18 cellular contexts compared by ENCODE assay signal in genomic region chr2:56583796-56584313, GRCh38.
DNase-seq lines count a peak whose midpoint lies in the region; ATAC-seq and TF ChIP-seq lines count a peak whose summit lies in the region.
"Had no signal": no experiment of that assay in that cellular context is flagged by ENCODE, and none has a peak within 500 bp of the region (broad histone marks: within the 10 kb centered on the region; RNA-seq: fewer than 3 reads in every experiment).

No MANE protein-coding gene starts in this region.

- no peak for TF ChIP-seq CTCF in WTC11 (IDR thresholded peaks at IDR 0.05)

- H3K9me3 Mint-ChIP-seq in WTC11 = no peaks in the 10 kb centered on the region

- H2BK12ac ChIP-seq in trophoblast cell (ENCODE audit: low read length) = no peak overlapping the region

- no peak overlapping the region for H3K27ac Mint-ChIP-seq in WTC11

- H2BK5ac ChIP-seq in mesendoderm (ENCODE audit: low read length) (no peak overlapping the region), trophoblast cell (ENCODE audit: low read depth, low read length, poor library complexity) (no peak overlapping the region)

- H3K4me1 Mint-ChIP-seq in WTC11 = peaks cover 18% of the 10 kb centered on the region

- H3K18ac ChIP-seq in mesendoderm (ENCODE audit: low read length) (no peak overlapping the region), trophoblast cell (ENCODE audit: low read length) (no peak overlapping the region)

- H3K79me1 ChIP-seq in mesendoderm (ENCODE audit: low read length) (no peaks in the 10 kb centered on the region), trophoblast cell (ENCODE audit: low read length) (no peaks in the 10 kb centered on the region)

- H3K4me3 Mint-ChIP-seq in WTC11 = no peak overlapping the region

- H3K4me3 ChIP-seq in mesendoderm (ENCODE audit: low read length) (no peak overlapping the region), trophoblast cell (ENCODE audit: low read depth, low read length) (no peak overlapping the region)
- H3K4me3 ChIP-seq: A549, PC-9, SJSA1 had no signal

- H3K4ac ChIP-seq in mesendoderm (ENCODE audit: low read depth, low read length) = no peak overlapping the region
- H3K4ac ChIP-seq in trophoblast cell (ENCODE audit: low read depth, low read length) = no peak overlapping the region

- H2AK5ac ChIP-seq in mesendoderm (ENCODE audit: low read length) (no peak overlapping the region), trophoblast cell (ENCODE audit: low read length) (no peak overlapping the region)

- H3K9ac ChIP-seq in mesendoderm (ENCODE audit: low read length) = no peak overlapping the region
- no peak overlapping the region for H3K9ac ChIP-seq in trophoblast cell (ENCODE audit: low read length)

- no peaks in the 10 kb centered on the region for H3K9me3 ChIP-seq in trophoblast cell (ENCODE audit: insufficient read depth, low read depth, low read length)
- H3K9me3 ChIP-seq: A549, SJSA1 had no signal

- H3K36me3 ChIP-seq in mesendoderm (ENCODE audit: control insufficient read depth, insufficient read depth, low read length) = no peaks in the 10 kb centered on the region
- no peaks in the 10 kb centered on the region for H3K36me3 ChIP-seq in trophoblast cell (ENCODE audit: control insufficient read depth in 1 of 2, insufficient read depth in 2 of 2, low read length in 2 of 2)
- H3K36me3 ChIP-seq: SJSA1 had no signal

- WGBS in mesendoderm (ENCODE audit: extremely low coverage, insufficient coverage, low lambda C conversion rate) = no CpG with 5 or more reads among the region's 1 CpG
- WGBS in trophoblast cell (ENCODE audit: extremely low coverage, insufficient coverage, insufficient read length) = no CpG with 5 or more reads among the region's 1 CpG

- ATAC-seq in WTC11 = no peak
- ATAC-seq in GM18498 (IDR thresholded peaks at IDR 0.05; ENCODE audit: unreplicated experiment) = no peak
- ATAC-seq: A549, HCT116 had no signal

- H2AFZ ChIP-seq in trophoblast cell (ENCODE audit: insufficient read depth, low read length, poor library complexity) = no peak overlapping the region
- H2AFZ ChIP-seq: PC-9 had no signal

- no peak overlapping the region for H4K91ac ChIP-seq in trophoblast cell (ENCODE audit: low read depth, low read length)

- H3K27me3 ChIP-seq in mesendoderm (ENCODE audit: insufficient read depth, low read length, poor library complexity) (no peaks in the 10 kb centered on the region), trophoblast cell (ENCODE audit: insufficient read depth, low read length) (no peaks in the 10 kb centered on the region)
- H3K27me3 ChIP-seq: SJSA1 had no signal

- H3K56ac ChIP-seq in mesendoderm (ENCODE audit: low read length) = no peak overlapping the region

- peak in 2 of 3 experiments; percentile 8 to 57 for DNase-seq in NCI-H1417 (lab: John Stamatoyannopoulos, UW)
- no peak for DNase-seq in NCI-H1417 treated with DMSO at 0.1 percent for 48 hours (lab: John Stamatoyannopoulos, UW)
- DNase-seq in ELR (ENCODE audit: low read depth) = peak; percentile 7
- peak; percentile 26 for DNase-seq in NAMALWA (ENCODE audit: low spot score)
- DNase-seq in mesendoderm = peak; percentile 47
- no peak for DNase-seq in trophoblast cell
- DNase-seq in WTC11 (ENCODE audit: low spot score) = no peak
- DNase-seq: C1 segment of cervical spinal cord, EL, KBM-7, NCI-H1930, NCI-H2227 treated with DMSO at 0.1 percent for 48 hours, NCI-H526, PC-9 had no signal

- H2BK120ac ChIP-seq in mesendoderm (ENCODE audit: low read depth, low read length) (no peak overlapping the region), trophoblast cell (ENCODE audit: insufficient read depth, low read length, poor library complexity) (no peak overlapping the region)

- H2BK15ac ChIP-seq in mesendoderm (replicated peaks; ENCODE audit: low read depth) = no peak overlapping the region

- H3K36me3 Mint-ChIP-seq in WTC11 = no peaks in the 10 kb centered on the region

- no peaks in the 10 kb centered on the region for H3K27me3 Mint-ChIP-seq in WTC11 (ENCODE audit: low read depth)

- H4K8ac ChIP-seq in mesendoderm (ENCODE audit: low read depth, low read length) (no peak overlapping the region), trophoblast cell (ENCODE audit: low read depth, low read length) (no peak overlapping the region)

- H3K27ac ChIP-seq in mesendoderm (ENCODE audit: low read depth, low read length) = no peak overlapping the region
- no peak overlapping the region for H3K27ac ChIP-seq in trophoblast cell (ENCODE audit: low read depth, low read length)
- H3K27ac ChIP-seq: A549, PC-9, SJSA1 had no signal

- H3K4me1 ChIP-seq in mesendoderm (ENCODE audit: control insufficient read depth, low read depth, low read length) (no peaks in the 10 kb centered on the region), trophoblast cell (ENCODE audit: control insufficient read depth in 1 of 2, insufficient read depth in 2 of 2, low read length in 2 of 2) (no peaks in the 10 kb centered on the region)
- H3K4me1 ChIP-seq: A549 had no signal

- no peak overlapping the region for H3K14ac ChIP-seq in trophoblast cell (ENCODE audit: low read length)

- no peak overlapping the region for H3K23ac ChIP-seq in mesendoderm (ENCODE audit: low read length)
- H3K23ac ChIP-seq in trophoblast cell (ENCODE audit: low read length) = no peak overlapping the region

- POLR2A ChIA-PET in WTC11 (lab: Charles Lee) = no interaction called here

- H4K12ac ChIP-seq in trophoblast cell (ENCODE audit: low read depth, low read length) = no peak overlapping the region

- H3K4me2 ChIP-seq in mesendoderm (ENCODE audit: low read length) = no peak overlapping the region
- no peak overlapping the region for H3K4me2 ChIP-seq in trophoblast cell (ENCODE audit: low read length)
- H3K4me2 ChIP-seq: A549, PC-9 had no signal

- CTCF ChIA-PET in WTC11 (lab: Charles Lee) = no interaction called here

- H3K79me2 ChIP-seq in mesendoderm (ENCODE audit: control insufficient read depth, insufficient read depth, low read length) (no peaks in the 10 kb centered on the region), trophoblast cell (ENCODE audit: control insufficient read depth, insufficient read depth, low read length, poor library complexity) (no peaks in the 10 kb centered on the region)

- H4K5ac ChIP-seq in mesendoderm (ENCODE audit: low read length) = no peak overlapping the region

TF ChIP-seq in WTC11, 78 proteins besides CTCF, POLR2A, EP300 and RAD21 (continues in another document):
- no peak for TF ChIP-seq SOX15 (CRISPR knock-in tag; IDR thresholded peaks at IDR 0.05)
- no peak for TF ChIP-seq NR3C1 (CRISPR knock-in tag; conservative IDR thresholded peaks at IDR 0.05; ENCODE audit: low read depth)
- no peak for TF ChIP-seq JUN (CRISPR knock-in tag; IDR thresholded peaks at IDR 0.05)
- TF ChIP-seq ZNF671 (CRISPR knock-in tag; IDR thresholded peaks at IDR 0.05) = no peak
- TF ChIP-seq MYBL2 (CRISPR knock-in tag; IDR thresholded peaks at IDR 0.05) = no peak
- TF ChIP-seq JAZF1 (CRISPR knock-in tag; IDR thresholded peaks at IDR 0.05) = no peak
- TF ChIP-seq PRRX2 (CRISPR knock-in tag; IDR thresholded peaks at IDR 0.05) = no peak
- TF ChIP-seq AFF4 (CRISPR knock-in tag; IDR thresholded peaks at IDR 0.05; ENCODE audit: borderline replicate concordance) = no peak
- TF ChIP-seq AR (CRISPR knock-in tag; IDR thresholded peaks at IDR 0.05) = no peak
- no peak for TF ChIP-seq RELA (CRISPR knock-in tag; IDR thresholded peaks at IDR 0.05; ENCODE audit: borderline replicate concordance)

Comparison
In these comparisons a context has a peak if more than half of its experiments do, and no peak if none do; other contexts are left out.
1. DNase-seq: peak in NCI-H1417 (2 of 3), ELR (single experiment), NAMALWA (single experiment) and mesendoderm (single experiment); none in NCI-H1417 treated with DMSO at 0.1 percent for 48 hours (single experiment), trophoblast cell (0 of 2) and WTC11 (single experiment).